9 cellular contexts compared by ENCODE assay signal in genomic region chr2:31138037-31138962, GRCh38. TPM values are rescaled to one million over a fixed set of nuclear protein-coding genes. Genes with fewer than 3 reads are reported as not detected.
DNase-seq lines count a peak whose midpoint lies in the region; ATAC-seq, FAIRE-seq and TF ChIP-seq lines count a peak whose summit lies in the region.
"Had no signal": no experiment of that assay in that cellular context is flagged by ENCODE, and none has a peak within 500 bp of the region (broad histone marks: within the 10 kb centered on the region; RNA-seq: fewer than 3 reads in every experiment).

A gene with protein sequence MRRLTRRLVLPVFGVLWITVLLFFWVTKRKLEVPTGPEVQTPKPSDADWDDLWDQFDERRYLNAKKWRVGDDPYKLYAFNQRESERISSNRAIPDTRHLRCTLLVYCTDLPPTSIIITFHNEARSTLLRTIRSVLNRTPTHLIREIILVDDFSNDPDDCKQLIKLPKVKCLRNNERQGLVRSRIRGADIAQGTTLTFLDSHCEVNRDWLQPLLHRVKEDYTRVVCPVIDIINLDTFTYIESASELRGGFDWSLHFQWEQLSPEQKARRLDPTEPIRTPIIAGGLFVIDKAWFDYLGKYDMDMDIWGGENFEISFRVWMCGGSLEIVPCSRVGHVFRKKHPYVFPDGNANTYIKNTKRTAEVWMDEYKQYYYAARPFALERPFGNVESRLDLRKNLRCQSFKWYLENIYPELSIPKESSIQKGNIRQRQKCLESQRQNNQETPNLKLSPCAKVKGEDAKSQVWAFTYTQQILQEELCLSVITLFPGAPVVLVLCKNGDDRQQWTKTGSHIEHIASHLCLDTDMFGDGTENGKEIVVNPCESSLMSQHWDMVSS (minus strand): TSS chr2:31138440. CDS start chr2:31138086, 354 bp downstream.

- TF ChIP-seq CTCF in bronchial epithelial cell (IDR thresholded peaks at IDR 0.05; ENCODE audit: insufficient read depth, low read length, severe bottlenecking), result peak; percentile 78

- in situ Hi-C loops in G401 (cut with HindIII; ENCODE audit: low sequenced_read_pairs), result no loop called here

- peak within 1 kb of the TSS; percentile 50 for H3K4me3 ChIP-seq in bronchial epithelial cell (ENCODE audit: low read depth, low read length)
- H3K4me3 ChIP-seq in skeletal muscle cell (ENCODE audit: low read depth, low read length), result peak within 1 kb of the TSS; percentile 49

- peak; percentile 50 for ATAC-seq in HG03066 (IDR thresholded peaks at IDR 0.05; ENCODE audit: low read depth, unreplicated experiment)
- ATAC-seq in GM21515 (IDR thresholded peaks at IDR 0.05; ENCODE audit: unreplicated experiment), result no peak
- no peak for ATAC-seq in HG03378 (IDR thresholded peaks at IDR 0.05; ENCODE audit: unreplicated experiment)

- FAIRE-seq in bronchial epithelial cell (lab: Jason Lieb, UNC), result no peak
- FAIRE-seq: endometrium had no signal

- no peaks in the 10 kb centered on the region for H3K27me3 ChIP-seq in bronchial epithelial cell (ENCODE audit: control insufficient read depth, insufficient read depth, low read length)

- no peaks in the 10 kb centered on the region for H3K36me3 ChIP-seq in bronchial epithelial cell (ENCODE audit: control insufficient read depth, insufficient read depth, low read length)

- DNase-seq in G401 (ENCODE audit: low spot score) (peak; percentile 34), RPMI8226 (peak; percentile 85), bronchial epithelial cell (ENCODE audit: low read depth) (peak; percentile 52), iPS-NIHi7 (ENCODE audit: extremely low spot score) (peak; percentile 80), skeletal muscle cell (ENCODE audit: low read depth) (no peak)

RNA-seq across cellular contexts. Expression of the gene that starts here (rescaled TPM):
- 0.43 TPM in 1 of 2 replicates, not detected in the other for total RNA-seq in G401 (2014; rRNA removed; shearing (Covaris generic))
- total RNA-seq in bronchial epithelial cell, result 9.2 and 12.4 TPM in 2 replicates

Comparison
In these comparisons a context has a peak if more than half of its experiments do, and no peak if none do; other contexts are left out.
1. Peak in DNase-seq in G401; RNA of the gene not detected or under 1 TPM.